21 cellular contexts compared by ENCODE assay signal in the genomic region with DNA sequence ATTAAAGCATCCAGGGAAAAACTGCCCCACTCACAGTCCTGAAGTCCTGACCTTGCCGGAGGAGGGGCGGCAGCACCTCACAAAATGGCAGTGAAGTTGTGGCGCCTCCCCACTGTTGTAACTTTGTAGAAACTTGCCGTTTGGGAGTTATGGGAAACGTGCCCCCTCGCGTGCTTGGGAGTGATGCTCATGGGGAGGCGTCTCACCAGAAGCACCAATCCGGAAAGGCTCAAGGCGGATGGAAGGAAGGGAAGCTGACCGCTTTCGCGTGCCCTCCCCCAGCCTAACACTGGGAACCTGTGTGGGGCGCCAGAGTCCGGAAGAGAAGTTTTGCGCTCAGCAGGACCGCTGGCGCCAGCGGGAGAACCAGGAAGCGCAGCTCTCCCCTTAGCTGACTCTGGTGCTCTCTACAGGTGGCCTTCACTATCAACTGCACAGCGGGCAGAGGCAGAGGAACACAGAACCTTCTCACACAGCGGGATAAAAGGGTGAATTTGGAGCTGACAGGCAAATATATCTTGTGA. TPM values are rescaled to one million over a fixed set of nuclear protein-coding genes. Genes with fewer than 3 reads are reported as not detected.
"Had no signal": no experiment of that assay in that cellular context is flagged by ENCODE, and none has a peak within 500 bp of the region (broad histone marks: within the 10 kb centered on the region; RNA-seq: fewer than 3 reads in every experiment).

A gene with protein sequence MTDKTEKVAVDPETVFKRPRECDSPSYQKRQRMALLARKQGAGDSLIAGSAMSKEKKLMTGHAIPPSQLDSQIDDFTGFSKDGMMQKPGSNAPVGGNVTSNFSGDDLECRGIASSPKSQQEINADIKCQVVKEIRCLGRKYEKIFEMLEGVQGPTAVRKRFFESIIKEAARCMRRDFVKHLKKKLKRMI (minus strand): TSS at position 151 of the 524 bp plus-strand sequence. CDS start 8,100 bp downstream, outside the sequence.
A gene with protein sequence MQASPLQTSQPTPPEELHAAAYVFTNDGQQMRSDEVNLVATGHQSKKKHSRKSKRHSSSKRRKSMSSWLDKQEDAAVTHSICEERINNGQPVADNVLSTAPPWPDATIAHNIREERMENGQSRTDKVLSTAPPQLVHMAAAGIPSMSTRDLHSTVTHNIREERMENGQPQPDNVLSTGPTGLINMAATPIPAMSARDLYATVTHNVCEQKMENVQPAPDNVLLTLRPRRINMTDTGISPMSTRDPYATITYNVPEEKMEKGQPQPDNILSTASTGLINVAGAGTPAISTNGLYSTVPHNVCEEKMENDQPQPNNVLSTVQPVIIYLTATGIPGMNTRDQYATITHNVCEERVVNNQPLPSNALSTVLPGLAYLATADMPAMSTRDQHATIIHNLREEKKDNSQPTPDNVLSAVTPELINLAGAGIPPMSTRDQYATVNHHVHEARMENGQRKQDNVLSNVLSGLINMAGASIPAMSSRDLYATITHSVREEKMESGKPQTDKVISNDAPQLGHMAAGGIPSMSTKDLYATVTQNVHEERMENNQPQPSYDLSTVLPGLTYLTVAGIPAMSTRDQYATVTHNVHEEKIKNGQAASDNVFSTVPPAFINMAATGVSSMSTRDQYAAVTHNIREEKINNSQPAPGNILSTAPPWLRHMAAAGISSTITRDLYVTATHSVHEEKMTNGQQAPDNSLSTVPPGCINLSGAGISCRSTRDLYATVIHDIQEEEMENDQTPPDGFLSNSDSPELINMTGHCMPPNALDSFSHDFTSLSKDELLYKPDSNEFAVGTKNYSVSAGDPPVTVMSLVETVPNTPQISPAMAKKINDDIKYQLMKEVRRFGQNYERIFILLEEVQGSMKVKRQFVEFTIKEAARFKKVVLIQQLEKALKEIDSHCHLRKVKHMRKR (plus strand): TSS at position 423 of the 524 bp plus-strand sequence. CDS start 2,527 bp downstream, outside the sequence.

- ATAC-seq: activated CD4-positive, CD25-positive, alpha-beta regulatory T cell treated with anti-CD3 and anti-CD28 coated beads, Interleukin-2, amount 50 U/mL, for 24 hours; gastrocnemius medialis; heart right ventricle; left lobe of liver; stimulated activated naive CD8-positive, alpha-beta T cell treated with anti-CD3 and anti-CD28 coated beads, Interleukin-15, amount 100 ng/mL, for 72 hours had no signal

- H3K9me3 ChIP-seq: ascending aorta, breast epithelium, gastrocnemius medialis, ovary, sigmoid colon, thoracic aorta had no signal

- H3K27me3 Mint-ChIP-seq: activated naive CD4-positive, alpha-beta T cell treated with anti-CD3 and anti-CD28 coated beads, Interleukin-2, amount 10 ng/mL, durations not matched to agents 7 days and 5 days; dendritic cell treated with granulocyte-macrophage colony-stimulating factor and Interleukin-4, amounts not matched to agents 40 ng/mL and 50 ng/mL, for 4 days; stimulated activated naive CD8-positive, alpha-beta T cell treated with anti-CD3 and anti-CD28 coated beads, Interleukin-15, amount 100 ng/mL, for 72 hours had no signal

- H3K36me3 Mint-ChIP-seq: activated naive CD4-positive, alpha-beta T cell treated with anti-CD3 and anti-CD28 coated beads, Interleukin-2, amount 10 ng/mL, durations not matched to agents 7 days and 5 days; neural progenitor cell had no signal

- H3K27ac Mint-ChIP-seq: activated naive CD4-positive, alpha-beta T cell treated with anti-CD3 and anti-CD28 coated beads, Interleukin-2, amount 10 ng/mL, durations not matched to agents 7 days and 5 days; dendritic cell treated with granulocyte-macrophage colony-stimulating factor and Interleukin-4, amounts not matched to agents 40 ng/mL and 50 ng/mL, for 4 days; neural progenitor cell; stimulated activated naive CD8-positive, alpha-beta T cell treated with anti-CD3 and anti-CD28 coated beads, Interleukin-15, amount 100 ng/mL, for 72 hours had no signal

- H3K4me3 Mint-ChIP-seq: activated naive CD4-positive, alpha-beta T cell treated with anti-CD3 and anti-CD28 coated beads, Interleukin-2, amount 10 ng/mL, durations not matched to agents 7 days and 5 days; dendritic cell treated with granulocyte-macrophage colony-stimulating factor and Interleukin-4, amounts not matched to agents 40 ng/mL and 50 ng/mL, for 4 days; neural progenitor cell; stimulated activated naive CD8-positive, alpha-beta T cell treated with anti-CD3 and anti-CD28 coated beads, Interleukin-15, amount 100 ng/mL, for 72 hours had no signal

- DNase-seq: activated CD4-positive, alpha-beta T cell treated with anti-CD3 and anti-CD28 coated beads, Interleukin-2, amount 50 U/mL, for 4 hours; activated naive CD4-positive, alpha-beta T cell treated with anti-CD3 and anti-CD28 coated beads, Interleukin-2, amount 10 ng/mL, durations not matched to agents 7 days and 5 days; erythroblast; gastrocnemius medialis; heart right ventricle; islet precursor cell; mammary epithelial cell; ovary; sigmoid colon; stimulated activated CD4-positive, alpha-beta T cell treated with anti-CD3 and anti-CD28 coated beads, Interleukin-1b, Interleukin-23, amount 100 ng/mL, for 48 hours; stimulated activated naive CD8-positive, alpha-beta T cell treated with anti-CD3 and anti-CD28 coated beads, Interleukin-15, amount 100 ng/mL, for 72 hours had no signal

- H3K4me1 Mint-ChIP-seq: activated naive CD4-positive, alpha-beta T cell treated with anti-CD3 and anti-CD28 coated beads, Interleukin-2, amount 10 ng/mL, durations not matched to agents 7 days and 5 days; neural progenitor cell; stimulated activated naive CD8-positive, alpha-beta T cell treated with anti-CD3 and anti-CD28 coated beads, Interleukin-15, amount 100 ng/mL, for 72 hours had no signal

RNA-seq across cellular contexts. Expression of the first gene that starts in this region (rescaled TPM):
- total RNA-seq: ascending aorta; breast epithelium; cerebellum; gastrocnemius medialis; heart right ventricle; mammary epithelial cell; sigmoid colon; T-helper 2 cell treated with Interferon-gamma antibody and Interleukin-4, amounts not matched to agents 100 ng/mL and 5 ng/mL, for 36 hours; thoracic aorta; ureter had no signal

RNA-seq across cellular contexts. Expression of the second gene that starts in this region (rescaled TPM):
- total RNA-seq: ascending aorta; breast epithelium; cerebellum; gastrocnemius medialis; heart right ventricle; left lobe of liver; mammary epithelial cell; ovary; sigmoid colon; T-helper 2 cell treated with Interferon-gamma antibody and Interleukin-4, amounts not matched to agents 100 ng/mL and 5 ng/mL, for 36 hours; thoracic aorta; ureter had no signal
